In genomic region chr14:105045710-105046326, GRCh38 we compare ENCODE assay signal across 1 cellular context.
TF ChIP-seq lines count a peak whose summit lies in the region.

No MANE protein-coding gene starts in this region.

TF ChIP-seq in HepG2, 621 proteins besides CTCF, POLR2A, EP300 and RAD21 (continued from another document and continues in another):
- TF ChIP-seq, protein P1, sequence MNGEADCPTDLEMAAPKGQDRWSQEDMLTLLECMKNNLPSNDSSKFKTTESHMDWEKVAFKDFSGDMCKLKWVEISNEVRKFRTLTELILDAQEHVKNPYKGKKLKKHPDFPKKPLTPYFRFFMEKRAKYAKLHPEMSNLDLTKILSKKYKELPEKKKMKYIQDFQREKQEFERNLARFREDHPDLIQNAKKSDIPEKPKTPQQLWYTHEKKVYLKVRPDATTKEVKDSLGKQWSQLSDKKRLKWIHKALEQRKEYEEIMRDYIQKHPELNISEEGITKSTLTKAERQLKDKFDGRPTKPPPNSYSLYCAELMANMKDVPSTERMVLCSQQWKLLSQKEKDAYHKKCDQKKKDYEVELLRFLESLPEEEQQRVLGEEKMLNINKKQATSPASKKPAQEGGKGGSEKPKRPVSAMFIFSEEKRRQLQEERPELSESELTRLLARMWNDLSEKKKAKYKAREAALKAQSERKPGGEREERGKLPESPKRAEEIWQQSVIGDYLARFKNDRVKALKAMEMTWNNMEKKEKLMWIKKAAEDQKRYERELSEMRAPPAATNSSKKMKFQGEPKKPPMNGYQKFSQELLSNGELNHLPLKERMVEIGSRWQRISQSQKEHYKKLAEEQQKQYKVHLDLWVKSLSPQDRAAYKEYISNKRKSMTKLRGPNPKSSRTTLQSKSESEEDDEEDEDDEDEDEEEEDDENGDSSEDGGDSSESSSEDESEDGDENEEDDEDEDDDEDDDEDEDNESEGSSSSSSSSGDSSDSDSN (CRISPR knock-in tag; IDR thresholded peaks at IDR 0.05), result peak; percentile 42; the same call in 1 of the 2 replicates
- TF ChIP-seq ZNF609 (CRISPR knock-in tag; IDR thresholded peaks at IDR 0.05; ENCODE audit: borderline replicate concordance) (no peak), ARNT2 (CRISPR knock-in tag; IDR thresholded peaks at IDR 0.05; ENCODE audit: low read depth) (no peak), KDM6A (CRISPR knock-in tag; IDR thresholded peaks at IDR 0.05; ENCODE audit: low read depth) (no peak), IRF2 (CRISPR knock-in tag; IDR thresholded peaks at IDR 0.05) (peak; percentile 58; the same call in 1 of the 2 replicates), TAF15 (IDR thresholded peaks at IDR 0.05; ENCODE audit: low read depth, low read length, poor library complexity, severe bottlenecking) (no peak), ELF3 (CRISPR knock-in tag; IDR thresholded peaks at IDR 0.05) (peak; percentile 67), PCBP2 (optimal IDR thresholded peaks at IDR 0.05; ENCODE audit: low read depth, low read length, poor library complexity, severe bottlenecking) (no peak), ZNF83 (CRISPR knock-in tag; IDR thresholded peaks at IDR 0.05; ENCODE audit: borderline replicate concordance) (no peak), REXO4 (CRISPR knock-in tag; IDR thresholded peaks at IDR 0.05; ENCODE audit: borderline replicate concordance) (no peak), SIX1 (CRISPR knock-in tag; IDR thresholded peaks at IDR 0.05; ENCODE audit: borderline replicate concordance) (no peak), ZNF431 (CRISPR knock-in tag; IDR thresholded peaks at IDR 0.05; ENCODE audit: borderline replicate concordance, low read depth) (no peak), ZNF720 (CRISPR knock-in tag; IDR thresholded peaks at IDR 0.05) (no peak), ZNF253 (CRISPR knock-in tag; IDR thresholded peaks at IDR 0.05; ENCODE audit: borderline replicate concordance) (no peak), HCFC1 (IDR thresholded peaks at IDR 0.05; ENCODE audit: low read depth, low read length) (no peak), EHMT2 (IDR thresholded peaks at IDR 0.05; ENCODE audit: borderline replicate concordance, low read depth, low read length) (no peak), MZF1 (CRISPR knock-in tag; IDR thresholded peaks at IDR 0.05; ENCODE audit: borderline replicate concordance) (no peak), HHEX (CRISPR knock-in tag; IDR thresholded peaks at IDR 0.05) (no peak), RORA (CRISPR knock-in tag; IDR thresholded peaks at IDR 0.05) (no peak), FOSL2 (CRISPR knock-in tag; IDR thresholded peaks at IDR 0.05) (peak; percentile 25; the same call in 1 of the 2 replicates), ZNF225 (CRISPR knock-in tag; IDR thresholded peaks at IDR 0.05) (no peak), ZNF33B (CRISPR knock-in tag; IDR thresholded peaks at IDR 0.05) (no peak), ZFP41 (CRISPR knock-in tag; IDR thresholded peaks at IDR 0.05; ENCODE audit: borderline replicate concordance) (no peak), ZNF614 (CRISPR knock-in tag; IDR thresholded peaks at IDR 0.05; ENCODE audit: borderline replicate concordance) (no peak; the same call in 1 of the 2 replicates), RBFOX2 (IDR thresholded peaks at IDR 0.05; ENCODE audit: low read depth, low read length) (no peak), ZNF180 (CRISPR knock-in tag; IDR thresholded peaks at IDR 0.05; ENCODE audit: borderline replicate concordance, low read depth) (no peak), FOXA1 (IDR thresholded peaks at IDR 0.05) (no peak), FOXA1 (CRISPR knock-in tag; IDR thresholded peaks at IDR 0.05) (no peak), PRMT3 (CRISPR knock-in tag; IDR thresholded peaks at IDR 0.05; ENCODE audit: borderline replicate concordance, low read depth) (no peak), ARID2 (CRISPR knock-in tag; IDR thresholded peaks at IDR 0.05; ENCODE audit: borderline replicate concordance) (no peak), ZNF839 (CRISPR knock-in tag; IDR thresholded peaks at IDR 0.05; ENCODE audit: borderline replicate concordance) (no peak), HOXD1 (CRISPR knock-in tag; IDR thresholded peaks at IDR 0.05) (no peak), HIVEP1 (CRISPR knock-in tag; IDR thresholded peaks at IDR 0.05) (no peak), MLLT10 (CRISPR knock-in tag; IDR thresholded peaks at IDR 0.05) (no peak), ZNF503 (CRISPR knock-in tag; IDR thresholded peaks at IDR 0.05) (no peak), RXRB (CRISPR knock-in tag; IDR thresholded peaks at IDR 0.05; ENCODE audit: borderline replicate concordance) (peak; percentile 40; the same call in 1 of the 2 replicates), PHF20 (CRISPR knock-in tag; IDR thresholded peaks at IDR 0.05) (no peak), REL (CRISPR knock-in tag; conservative IDR thresholded peaks at IDR 0.05) (no peak), ZNF124 (CRISPR knock-in tag; IDR thresholded peaks at IDR 0.05) (no peak), ZNF713 (CRISPR knock-in tag; IDR thresholded peaks at IDR 0.05) (no peak), NKX3-1 (CRISPR knock-in tag; IDR thresholded peaks at IDR 0.05) (no peak), ZZZ3 (CRISPR knock-in tag; IDR thresholded peaks at IDR 0.05; ENCODE audit: borderline replicate concordance) (no peak), JUN (CRISPR knock-in tag; IDR thresholded peaks at IDR 0.05) (no peak), ZNF562 (CRISPR knock-in tag; IDR thresholded peaks at IDR 0.05; ENCODE audit: borderline replicate concordance) (no peak)
- TF ChIP-seq, protein P2, sequence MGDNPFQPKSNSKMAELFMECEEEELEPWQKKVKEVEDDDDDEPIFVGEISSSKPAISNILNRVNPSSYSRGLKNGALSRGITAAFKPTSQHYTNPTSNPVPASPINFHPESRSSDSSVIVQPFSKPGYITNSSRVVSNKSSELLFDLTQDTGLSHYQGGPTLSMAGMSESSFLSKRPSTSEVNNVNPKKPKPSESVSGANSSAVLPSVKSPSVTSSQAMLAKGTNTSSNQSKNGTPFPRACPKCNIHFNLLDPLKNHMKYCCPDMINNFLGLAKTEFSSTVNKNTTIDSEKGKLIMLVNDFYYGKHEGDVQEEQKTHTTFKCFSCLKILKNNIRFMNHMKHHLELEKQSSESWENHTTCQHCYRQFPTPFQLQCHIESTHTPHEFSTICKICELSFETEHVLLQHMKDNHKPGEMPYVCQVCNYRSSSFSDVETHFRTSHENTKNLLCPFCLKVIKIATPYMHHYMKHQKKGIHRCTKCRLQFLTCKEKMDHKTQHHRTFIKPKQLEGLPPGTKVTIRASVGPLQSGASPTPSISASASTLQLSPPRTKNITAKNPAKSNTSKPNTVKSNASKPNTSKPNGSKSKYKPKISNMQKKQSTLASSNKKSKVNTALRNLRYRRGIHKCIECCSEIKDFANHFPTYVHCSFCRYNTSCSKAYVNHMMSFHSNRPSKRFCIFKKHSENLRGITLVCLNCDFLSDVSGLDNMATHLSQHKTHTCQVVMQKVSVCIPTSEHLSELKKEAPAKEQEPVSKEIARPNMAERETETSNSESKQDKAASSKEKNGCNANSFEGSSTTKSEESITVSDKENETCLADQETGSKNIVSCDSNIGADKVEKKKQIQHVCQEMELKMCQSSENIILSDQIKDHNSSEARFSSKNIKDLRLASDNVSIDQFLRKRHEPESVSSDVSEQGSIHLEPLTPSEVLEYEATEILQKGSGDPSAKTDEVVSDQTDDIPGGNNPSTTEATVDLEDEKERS (CRISPR knock-in tag; IDR thresholded peaks at IDR 0.05), result no peak
- TF ChIP-seq, protein P3, sequence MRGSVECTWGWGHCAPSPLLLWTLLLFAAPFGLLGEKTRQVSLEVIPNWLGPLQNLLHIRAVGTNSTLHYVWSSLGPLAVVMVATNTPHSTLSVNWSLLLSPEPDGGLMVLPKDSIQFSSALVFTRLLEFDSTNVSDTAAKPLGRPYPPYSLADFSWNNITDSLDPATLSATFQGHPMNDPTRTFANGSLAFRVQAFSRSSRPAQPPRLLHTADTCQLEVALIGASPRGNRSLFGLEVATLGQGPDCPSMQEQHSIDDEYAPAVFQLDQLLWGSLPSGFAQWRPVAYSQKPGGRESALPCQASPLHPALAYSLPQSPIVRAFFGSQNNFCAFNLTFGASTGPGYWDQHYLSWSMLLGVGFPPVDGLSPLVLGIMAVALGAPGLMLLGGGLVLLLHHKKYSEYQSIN (CRISPR knock-in tag; IDR thresholded peaks at IDR 0.05; ENCODE audit: borderline replicate concordance), result no peak
- TF ChIP-seq, protein P4, sequence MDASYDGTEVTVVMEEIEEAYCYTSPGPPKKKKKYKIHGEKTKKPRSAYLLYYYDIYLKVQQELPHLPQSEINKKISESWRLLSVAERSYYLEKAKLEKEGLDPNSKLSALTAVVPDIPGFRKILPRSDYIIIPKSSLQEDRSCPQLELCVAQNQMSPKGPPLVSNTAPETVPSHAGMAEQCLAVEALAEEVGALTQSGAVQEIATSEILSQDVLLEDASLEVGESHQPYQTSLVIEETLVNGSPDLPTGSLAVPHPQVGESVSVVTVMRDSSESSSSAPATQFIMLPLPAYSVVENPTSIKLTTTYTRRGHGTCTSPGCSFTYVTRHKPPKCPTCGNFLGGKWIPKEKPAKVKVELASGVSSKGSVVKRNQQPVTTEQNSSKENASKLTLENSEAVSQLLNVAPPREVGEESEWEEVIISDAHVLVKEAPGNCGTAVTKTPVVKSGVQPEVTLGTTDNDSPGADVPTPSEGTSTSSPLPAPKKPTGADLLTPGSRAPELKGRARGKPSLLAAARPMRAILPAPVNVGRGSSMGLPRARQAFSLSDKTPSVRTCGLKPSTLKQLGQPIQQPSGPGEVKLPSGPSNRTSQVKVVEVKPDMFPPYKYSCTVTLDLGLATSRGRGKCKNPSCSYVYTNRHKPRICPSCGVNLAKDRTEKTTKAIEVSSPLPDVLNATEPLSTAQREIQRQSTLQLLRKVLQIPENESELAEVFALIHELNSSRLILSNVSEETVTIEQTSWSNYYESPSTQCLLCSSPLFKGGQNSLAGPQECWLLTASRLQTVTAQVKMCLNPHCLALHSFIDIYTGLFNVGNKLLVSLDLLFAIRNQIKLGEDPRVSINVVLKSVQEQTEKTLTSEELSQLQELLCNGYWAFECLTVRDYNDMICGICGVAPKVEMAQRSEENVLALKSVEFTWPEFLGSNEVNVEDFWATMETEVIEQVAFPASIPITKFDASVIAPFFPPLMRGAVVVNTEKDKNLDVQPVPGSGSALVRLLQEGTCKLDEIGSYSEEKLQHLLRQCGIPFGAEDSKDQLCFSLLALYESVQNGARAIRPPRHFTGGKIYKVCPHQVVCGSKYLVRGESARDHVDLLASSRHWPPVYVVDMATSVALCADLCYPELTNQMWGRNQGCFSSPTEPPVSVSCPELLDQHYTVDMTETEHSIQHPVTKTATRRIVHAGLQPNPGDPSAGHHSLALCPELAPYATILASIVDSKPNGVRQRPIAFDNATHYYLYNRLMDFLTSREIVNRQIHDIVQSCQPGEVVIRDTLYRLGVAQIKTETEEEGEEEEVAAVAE (CRISPR knock-in tag; IDR thresholded peaks at IDR 0.05; ENCODE audit: borderline replicate concordance), result no peak
- TF ChIP-seq, protein P5, sequence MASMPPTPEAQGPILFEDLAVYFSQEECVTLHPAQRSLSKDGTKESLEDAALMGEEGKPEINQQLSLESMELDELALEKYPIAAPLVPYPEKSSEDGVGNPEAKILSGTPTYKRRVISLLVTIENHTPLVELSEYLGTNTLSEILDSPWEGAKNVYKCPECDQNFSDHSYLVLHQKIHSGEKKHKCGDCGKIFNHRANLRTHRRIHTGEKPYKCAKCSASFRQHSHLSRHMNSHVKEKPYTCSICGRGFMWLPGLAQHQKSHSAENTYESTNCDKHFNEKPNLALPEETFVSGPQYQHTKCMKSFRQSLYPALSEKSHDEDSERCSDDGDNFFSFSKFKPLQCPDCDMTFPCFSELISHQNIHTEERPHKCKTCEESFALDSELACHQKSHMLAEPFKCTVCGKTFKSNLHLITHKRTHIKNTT (CRISPR knock-in tag; IDR thresholded peaks at IDR 0.05), result no peak
